9 cellular contexts compared by ENCODE assay signal in the genomic region with DNA sequence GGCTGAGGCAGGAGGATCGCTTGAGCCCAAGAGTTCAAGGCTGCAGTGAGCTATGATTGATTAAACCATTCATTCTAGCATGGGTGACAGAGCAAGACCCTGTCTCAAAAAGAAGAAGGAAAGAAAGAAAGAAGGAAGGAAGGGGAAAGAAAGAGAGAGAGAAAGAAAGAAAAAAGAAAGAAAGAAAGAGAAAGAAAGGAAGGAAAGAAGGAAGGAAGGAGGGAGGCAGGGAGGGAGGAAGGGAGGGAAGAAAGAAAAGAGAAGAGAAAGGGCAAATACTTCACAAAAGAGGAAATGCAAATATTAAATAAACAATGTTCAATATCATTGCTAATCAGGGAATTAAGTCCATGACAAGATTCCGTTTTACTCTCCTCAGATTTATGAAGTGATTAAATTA. TPM values are rescaled to one million over a fixed set of nuclear protein-coding genes. Genes with fewer than 3 reads are reported as not detected.
"Had no signal": no experiment of that assay in that cellular context is flagged by ENCODE, and none has a peak within 500 bp of the region (broad histone marks: within the 10 kb centered on the region; RNA-seq: fewer than 3 reads in every experiment).

No MANE protein-coding gene starts in this region.

- H3K4me3 Mint-ChIP-seq: IgD-negative memory B cell had no signal

- H3K9me3 ChIP-seq: HAP-1 had no signal

- DNase-seq: GM23248, GOT3, H7, KG1 had no signal

- FAIRE-seq: HepG2 had no signal

- H3K4me3 ChIP-seq: GM23248, HAP-1 had no signal

- H3K36me3 Mint-ChIP-seq: IgD-negative memory B cell had no signal

- H3K27ac ChIP-seq: GM23248, HL-60 had no signal

- ATAC-seq: HCT116, HepG2 had no signal

- H3K9ac ChIP-seq: GM23248 had no signal

- H3K36me3 ChIP-seq: HAP-1 had no signal

- H3K27ac Mint-ChIP-seq: IgD-negative memory B cell had no signal

RNA-seq across cellular contexts. Expression of a gene that starts 4.0 kb away (rescaled TPM):
- polyA plus RNA-seq: IgD-negative memory B cell had no signal

RNA-seq across cellular contexts. Expression of a gene that starts 19.9 kb away (rescaled TPM):
- polyA plus RNA-seq: GM23248, IgD-negative memory B cell had no signal

RNA-seq across cellular contexts. Expression of a gene that starts 31.3 kb away (rescaled TPM):
- polyA plus RNA-seq: IgD-negative memory B cell had no signal
